ENCODE assay signal across 1 cellular context in genomic region chr14:83163016-83163415, GRCh38.
TF ChIP-seq lines count a peak whose summit lies in the region.

No MANE protein-coding gene starts in this region.

TF ChIP-seq in SK-N-SH, 30 proteins besides CTCF, POLR2A, EP300 and RAD21 (continued from another document):
- TF ChIP-seq REST (IDR thresholded peaks at IDR 0.05; ENCODE audit: low read depth, low read length) (no peak), SIN3A (IDR thresholded peaks at IDR 0.05; ENCODE audit: borderline replicate concordance, low read depth, low read length) (no peak), TAF1 (IDR thresholded peaks at IDR 0.05; ENCODE audit: borderline replicate concordance, low read depth, low read length) (no peak)
